Comparison of ENCODE assay signal across 1 cellular context in genomic region chr14:34685819-34686428, GRCh38.
TF ChIP-seq lines count a peak whose summit lies in the region.

No MANE protein-coding gene starts in this region.

TF ChIP-seq in HepG2, 621 proteins besides CTCF, POLR2A, EP300 and RAD21 (continued from another document):
- TF ChIP-seq ZNF512 (CRISPR knock-in tag; IDR thresholded peaks at IDR 0.05): no peak
- TF ChIP-seq ZNF891 (CRISPR knock-in tag; IDR thresholded peaks at IDR 0.05): no peak
- no peak for TF ChIP-seq NFKBIZ (CRISPR knock-in tag; IDR thresholded peaks at IDR 0.05)
- no peak for TF ChIP-seq THYN1 (CRISPR knock-in tag; IDR thresholded peaks at IDR 0.05; ENCODE audit: borderline replicate concordance, low read depth)
- no peak for TF ChIP-seq BATF2 (CRISPR knock-in tag; IDR thresholded peaks at IDR 0.05)
